12 cellular contexts compared by ENCODE assay signal in the genomic region with DNA sequence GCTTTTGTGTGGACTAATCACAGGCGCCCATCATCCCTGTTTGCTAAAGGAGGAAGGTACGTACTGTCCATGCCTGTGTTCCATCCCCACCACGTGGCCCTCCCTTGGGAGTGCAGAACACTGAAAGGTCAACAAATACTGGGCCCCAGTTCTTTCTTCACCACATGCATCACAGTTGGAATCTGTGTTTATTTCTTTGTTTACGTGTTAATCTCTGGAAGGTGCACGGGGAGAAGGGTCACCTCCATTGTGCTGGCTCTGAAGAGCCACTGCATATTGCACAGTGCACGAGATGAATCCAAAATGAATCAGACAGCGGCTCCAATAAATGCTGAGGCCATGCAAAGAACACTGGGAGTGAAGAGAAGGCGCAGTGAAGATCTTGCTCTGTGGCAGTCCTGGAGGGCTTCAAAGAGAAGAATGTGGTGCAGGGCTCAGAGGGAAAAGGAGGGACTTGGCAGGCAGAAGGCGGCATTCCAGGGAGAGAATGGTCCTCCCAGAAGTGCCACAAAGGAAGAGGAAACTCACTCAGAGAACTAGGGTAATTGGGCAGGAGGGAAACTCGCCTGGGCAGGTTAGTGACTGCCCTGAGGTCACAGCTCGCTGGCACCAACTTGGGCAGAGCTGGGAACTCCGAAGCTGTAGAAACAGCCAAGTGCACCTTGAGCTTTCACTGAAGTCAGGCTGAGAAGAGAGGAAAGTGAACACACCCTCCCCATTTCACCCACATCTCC. TPM values are rescaled to one million over a fixed set of nuclear protein-coding genes. Genes with fewer than 3 reads are reported as not detected.
A peak's percentile ranks its signal among the peaks of the same experiment; 100 is the strongest.
DNase-seq lines count a peak whose midpoint lies in the region; ATAC-seq, FAIRE-seq and TF ChIP-seq lines count a peak whose summit lies in the region.
"Had no signal": no experiment of that assay in that cellular context is flagged by ENCODE, and none has a peak within 500 bp of the region (broad histone marks: within the 10 kb centered on the region; RNA-seq: fewer than 3 reads in every experiment).

No MANE protein-coding gene starts in this region.

- 39 to 73% methylated on average over 12 of the region's 12 CpGs for WGBS in sigmoid colon, 2 donors

- CTCF ChIA-PET in HEK293 (lab: Yijun Ruan, JAX) = no interaction called here
- CTCF ChIA-PET in WTC11 (lab: Charles Lee) = no interaction called here

- peak in 1 of 4 donors; percentile 41 for TF ChIP-seq EP300 in sigmoid colon (IDR thresholded peaks at IDR 0.05)

- intact Hi-C loops in sigmoid colon (cut with DNase I) = no loop called here

- no peak overlapping the region for H3K27ac ChIP-seq in HEK293 (ENCODE audit: extremely low read depth, low read depth, low read length)
- H3K27ac ChIP-seq in sigmoid colon = peak overlapping the region; percentile 13 to 68 (median 66)

- H3K27me3 Mint-ChIP-seq in WTC11 (ENCODE audit: low read depth) = no peaks in the 10 kb centered on the region

- ATAC-seq in WTC11 = no peak
- ATAC-seq in GM21390 (IDR thresholded peaks at IDR 0.05; ENCODE audit: unreplicated experiment) = no peak
- ATAC-seq in GM19035 (IDR thresholded peaks at IDR 0.05; ENCODE audit: unreplicated experiment) = no peak
- no peak for ATAC-seq in HG02763 (IDR thresholded peaks at IDR 0.05; ENCODE audit: unreplicated experiment)
- ATAC-seq: GM23338 had no signal

- H3K36me3 ChIP-seq in HEK293 (ENCODE audit: control insufficient read depth in 2 of 2, insufficient read depth in 1 of 2, low read length in 2 of 2) (no peaks in the 10 kb centered on the region), sigmoid colon (no peaks in the 10 kb centered on the region)

- no peaks in the 10 kb centered on the region for H3K9me3 ChIP-seq in HEK293 (ENCODE audit: control insufficient read depth, insufficient read depth, low read depth, low read length)
- no peaks in the 10 kb centered on the region for H3K9me3 ChIP-seq in sigmoid colon

- DNase-seq in WTC11 (ENCODE audit: low spot score) (no peak), sigmoid colon (peak; percentile 86), 8988T (no peak)
- DNase-seq: NCI-H1048 had no signal

- FAIRE-seq in islet of Langerhans (lab: Jason Lieb, UNC) = peak; percentile 55
- FAIRE-seq: colon had no signal

- no peak for TF ChIP-seq POLR2A in sigmoid colon (IDR thresholded peaks at IDR 0.05)

- H3K4me1 ChIP-seq in HEK293 (ENCODE audit: control insufficient read depth, insufficient read depth, low read length) = peaks cover 13% of the 10 kb centered on the region
- H3K4me1 ChIP-seq in sigmoid colon = peaks cover 0 to 15% (median 8%) of the 10 kb centered on the region in 4 donors

- no peak overlapping the region for H3K4me3 Mint-ChIP-seq in WTC11
- H3K4me3 Mint-ChIP-seq: GM23338 had no signal

- peak overlapping the region; percentile 36; the same call in 1 of the 2 replicates for H3K27ac Mint-ChIP-seq in WTC11
- H3K27ac Mint-ChIP-seq: activated T-helper 2 cell treated with anti-CD3 and anti-CD28 coated beads, Interferon-gamma antibody, Interleukin-2, Interleukin-4, amounts not matched to agents 10 μg/mL and 5 μg/mL and 100 μg/mL, durations not matched to agents 14 hours and 24 hours and 36 hours; GM23338 had no signal

- no peaks in the 10 kb centered on the region for H3K27me3 ChIP-seq in sigmoid colon

- POLR2A ChIA-PET in HEK293 (lab: Yijun Ruan, JAX) (no interaction called here), WTC11 (lab: Charles Lee) (no interaction called here)

- TF ChIP-seq CTCF in HEK293 (tag by site-specific recombination; IDR thresholded peaks at IDR 0.05) = no peak
- no peak for TF ChIP-seq CTCF in WTC11 (IDR thresholded peaks at IDR 0.05)
- no peak for TF ChIP-seq CTCF in sigmoid colon (IDR thresholded peaks at IDR 0.05)

- H3K36me3 Mint-ChIP-seq in WTC11 = no peaks in the 10 kb centered on the region

- H3K9me3 Mint-ChIP-seq in WTC11 = peaks cover 8% of the 10 kb centered on the region
- H3K9me3 Mint-ChIP-seq: GM23338 had no signal

- peaks cover 17% of the 10 kb centered on the region for H3K4me1 Mint-ChIP-seq in WTC11

- no peak overlapping the region for H3K4me3 ChIP-seq in HEK293 (ENCODE audit: low read depth, low read length)
- no peak overlapping the region for H3K4me3 ChIP-seq in sigmoid colon
- H3K4me3 ChIP-seq: GM23338 had no signal

TF ChIP-seq in HEK293, 187 proteins besides CTCF, POLR2A, EP300 and RAD21:
- TF ChIP-seq ZBTB8A (tag by site-specific recombination; IDR thresholded peaks at IDR 0.05) (no peak), ZIC2 (tag by site-specific recombination; IDR thresholded peaks at IDR 0.05) (peak; percentile 68; the same call in 1 of the 2 replicates)
TF ChIP-seq in HEK293: peak in this region for 1.

TF ChIP-seq in WTC11, 78 proteins besides CTCF, POLR2A, EP300 and RAD21:
- peak; percentile 74 for TF ChIP-seq GABPB1 (CRISPR knock-in tag; IDR thresholded peaks at IDR 0.05)
- TF ChIP-seq TEAD4 (CRISPR knock-in tag; IDR thresholded peaks at IDR 0.05) = no peak
TF ChIP-seq in WTC11: peak in this region for 1.

RNA-seq across cellular contexts. Expression of a gene that starts 3.7 kb away (rescaled TPM):
- total RNA-seq in WTC11 (2021) (2.0 to 4.6 TPM (median 3.7 TPM) in 3 replicates), sigmoid colon (10 to 100 TPM in 1 of 4 donors, 1 to 10 TPM in 3; 1.8 to 12.7 (median 3.1) TPM)
- 10 to 100 TPM; 14.2 to 23.1 (median 15.0) TPM for polyA plus RNA-seq in sigmoid colon
